8 cellular contexts compared by ENCODE assay signal in genomic region chr5:112492291-112492690, GRCh38.
DNase-seq lines count a peak whose midpoint lies in the region; ATAC-seq, FAIRE-seq and TF ChIP-seq lines count a peak whose summit lies in the region.

No MANE protein-coding gene starts in this region.

- no peaks in the 10 kb centered on the region for H3K4me1 Mint-ChIP-seq in naive thymus-derived CD4-positive, alpha-beta T cell
- H3K4me1 Mint-ChIP-seq in naive thymus-derived CD8-positive, alpha-beta T cell: no peaks in the 10 kb centered on the region

- no peak overlapping the region for H3K4me2 ChIP-seq in GM23248 (ENCODE audit: unreplicated experiment)

- no peaks in the 10 kb centered on the region for H3K4me1 ChIP-seq in GM23248 (ENCODE audit: insufficient read depth)
- H3K4me1 ChIP-seq in naive thymus-derived CD4-positive, alpha-beta T cell (ENCODE audit: control insufficient read depth in 2 of 2, insufficient read depth in 2 of 2, low read length in 2 of 2): no peaks in the 10 kb centered on the region

- intact Hi-C loops in naive thymus-derived CD4-positive, alpha-beta T cell (cut with micrococcal nuclease): no loop called here

- no peaks in the 10 kb centered on the region for H3F3A ChIP-seq in GM23248 (ENCODE audit: insufficient read depth)

- no peak for FAIRE-seq in HTR-8/SVneo (lab: Jason Lieb, UNC)

- no peaks in the 10 kb centered on the region for H4K20me1 ChIP-seq in GM23248 (ENCODE audit: insufficient read depth)

- WGBS in GM23248 (ENCODE audit: low coverage in 1 of 2, low lambda C conversion rate in 2 of 2, missing lambda C conversion rate in 2 of 2), 2 experiments: 2 to 3% methylated on average over 7 of the region's 7 CpGs

- peak; percentile 55 for ATAC-seq in naive thymus-derived CD4-positive, alpha-beta T cell
- no peak for ATAC-seq in naive thymus-derived CD8-positive, alpha-beta T cell

- H3K9me3 ChIP-seq in GM23248 (ENCODE audit: low read depth): no peaks in the 10 kb centered on the region
- H3K9me3 ChIP-seq in naive thymus-derived CD4-positive, alpha-beta T cell (ENCODE audit: control insufficient read depth in 2 of 3, low read length in 3 of 3): no peaks in the 10 kb centered on the region

- peaks cover 16% of the 10 kb centered on the region; the same call in 1 of the 2 replicates for H3K27me3 ChIP-seq in GM23248 (replicated peaks; ENCODE audit: insufficient read depth)
- H3K27me3 ChIP-seq in naive thymus-derived CD4-positive, alpha-beta T cell (ENCODE audit: control insufficient read depth in 2 of 2, insufficient read depth in 2 of 2, low read length in 2 of 2): no peaks in the 10 kb centered on the region

- no peak overlapping the region for H3K27ac Mint-ChIP-seq in naive thymus-derived CD4-positive, alpha-beta T cell
- peak overlapping the region in 1 of 10 donors; percentile 24 for H3K27ac Mint-ChIP-seq in naive thymus-derived CD8-positive, alpha-beta T cell

- H3K4me3 ChIP-seq in GM23248 (no peak overlapping the region), epithelial cell of esophagus (ENCODE audit: low read length) (no peak overlapping the region)
- no peak overlapping the region for H3K4me3 ChIP-seq in naive thymus-derived CD4-positive, alpha-beta T cell (ENCODE audit: low read length)

- CTCF ChIA-PET in naive thymus-derived CD4-positive, alpha-beta T cell (lab: Charles Lee): no interaction called here

- H3K36me3 Mint-ChIP-seq in naive thymus-derived CD4-positive, alpha-beta T cell: no peaks in the 10 kb centered on the region
- H3K36me3 Mint-ChIP-seq in naive thymus-derived CD8-positive, alpha-beta T cell: peaks cover 0 to 2% (median 0%) of the 10 kb centered on the region in 3 donors

- H3K9ac ChIP-seq in GM23248: no peak overlapping the region

- in situ Hi-C loops in GM23248 (cut with MboI): no loop called here
- in situ Hi-C loops in SK-MEL-5 (cut with HindIII; ENCODE audit: low pct_unique_long_range_greater_than_20kb, low sequenced_read_pairs): no loop called here

- no peak overlapping the region for H3K4me3 Mint-ChIP-seq in naive thymus-derived CD4-positive, alpha-beta T cell
- H3K4me3 Mint-ChIP-seq in naive thymus-derived CD8-positive, alpha-beta T cell: no peak overlapping the region

- H3K79me2 ChIP-seq in GM23248 (ENCODE audit: insufficient read depth): no peaks in the 10 kb centered on the region

- peaks cover 0 to 9% (median 0%) of the 10 kb centered on the region in 11 donors for H3K9me3 Mint-ChIP-seq in naive thymus-derived CD4-positive, alpha-beta T cell
- H3K9me3 Mint-ChIP-seq in naive thymus-derived CD8-positive, alpha-beta T cell: peaks cover 0 to 6% (median 0%) of the 10 kb centered on the region in 9 donors

- POLR2A ChIA-PET in naive thymus-derived CD4-positive, alpha-beta T cell (lab: Charles Lee): no interaction called here
- POLR2A ChIA-PET in naive thymus-derived CD8-positive, alpha-beta T cell (lab: Charles Lee): no interaction called here

- DNase-seq in activated T-cell treated with anti-CD3 and anti-CD28 coated beads for 48 hours (ENCODE audit: low read depth) (peak; percentile 12), activated T-cell treated with anti-CD3 and anti-CD28 coated beads for 4 hours (no peak), GM23248 (peak; percentile 84), HTR-8/SVneo (ENCODE audit: insufficient read length, low spot score) (peak; percentile 30), SK-MEL-5 (ENCODE audit: low read depth, low spot score) (peak; percentile 82), epithelial cell of esophagus (ENCODE audit: low read depth) (peak; percentile 60)
- no peak for DNase-seq in naive thymus-derived CD4-positive, alpha-beta T cell
- no peak for DNase-seq in naive thymus-derived CD8-positive, alpha-beta T cell

- no peaks in the 10 kb centered on the region for H3K9me2 ChIP-seq in GM23248 (ENCODE audit: insufficient read depth)

- no peaks in the 10 kb centered on the region for H3K36me3 ChIP-seq in GM23248 (ENCODE audit: low read depth)
- H3K36me3 ChIP-seq in naive thymus-derived CD4-positive, alpha-beta T cell (ENCODE audit: control insufficient read depth in 2 of 3, insufficient read depth in 3 of 3, low read length in 3 of 3): no peaks in the 10 kb centered on the region

- H3K27me3 Mint-ChIP-seq in naive thymus-derived CD4-positive, alpha-beta T cell: peaks cover 19 to 56% (median 50%) of the 10 kb centered on the region in 5 donors
- peaks cover 11 to 61% (median 19%) of the 10 kb centered on the region in 5 donors for H3K27me3 Mint-ChIP-seq in naive thymus-derived CD8-positive, alpha-beta T cell

- no peak overlapping the region for H3K27ac ChIP-seq in GM23248
- H3K27ac ChIP-seq in naive thymus-derived CD4-positive, alpha-beta T cell (ENCODE audit: low read depth, low read length): no peak overlapping the region

- TF ChIP-seq CTCF in epithelial cell of esophagus (IDR thresholded peaks at IDR 0.05; ENCODE audit: insufficient read depth, low read depth, low read length, missing control alignments): peak; percentile 68

- no peak overlapping the region for H2AFZ ChIP-seq in GM23248

Comparison
In these comparisons a context has a peak if more than half of its experiments do, and no peak if none do; other contexts are left out.
1. DNase-seq: peak in activated T-cell treated with anti-CD3 and anti-CD28 coated beads for 48 hours (single experiment), GM23248 (single experiment), HTR-8/SVneo (single experiment), SK-MEL-5 (single experiment) and epithelial cell of esophagus (single experiment); none in activated T-cell treated with anti-CD3 and anti-CD28 coated beads for 4 hours (single experiment), naive thymus-derived CD4-positive, alpha-beta T cell (0 of 9) and naive thymus-derived CD8-positive, alpha-beta T cell (0 of 10).